In genomic region chr2:241659150-241659739, GRCh38 we compare ENCODE assay signal across 8 cellular contexts. TPM values are rescaled to one million over a fixed set of nuclear protein-coding genes. Genes with fewer than 3 reads are reported as not detected.
A peak's percentile ranks its signal among the peaks of the same experiment; 100 is the strongest.
DNase-seq lines count a peak whose midpoint lies in the region; ATAC-seq and TF ChIP-seq lines count a peak whose summit lies in the region.

No MANE protein-coding gene starts in this region.

- H3K27me3 ChIP-seq in SJCRH30 (no peaks in the 10 kb centered on the region), kidney epithelial cell (ENCODE audit: control insufficient read depth, insufficient read depth, low read length) (no peaks in the 10 kb centered on the region)

- no peak overlapping the region for H3K27ac Mint-ChIP-seq in MCF 10A (ENCODE audit: low read depth, unreplicated experiment)

- H3K27me3 Mint-ChIP-seq in MCF 10A (ENCODE audit: insufficient read depth, unreplicated experiment) = no peaks in the 10 kb centered on the region

- intact Hi-C loops in MCF 10A (cut with micrococcal nuclease) = no loop called here

- CTCF ChIA-PET in MCF 10A (lab: Yijun Ruan, JAX) = interaction anchor here (0.5 to 1.6 kb wide), 14 partner anchors 8 to 582 kb away, joined by 3 to 5 read pairs (median 3); no protein-coding TSS in a partner anchor

- peak; percentile 61 for DNase-seq in COLO668 (lab: John Stamatoyannopoulos, UW; ENCODE audit: unreplicated experiment)
- peak in 43 of 76 experiments; percentile 6 to 47 (median 22) for DNase-seq in HUDEP-2 (lab: John Stamatoyannopoulos, UW; ENCODE audit: unreplicated experiment in 76 of 76)
- peak; percentile 58 to 75 for DNase-seq in SJCRH30
- DNase-seq in MCF 10A (ENCODE audit: unreplicated experiment) = peak; percentile 40
- DNase-seq in kidney epithelial cell (ENCODE audit: low read depth) = peak; percentile 21
- peak; percentile 34 for DNase-seq in stimulated activated CD4-positive, alpha-beta T cell treated with anti-CD3 and anti-CD28 coated beads, Interleukin-4, amount 100 ng/mL, for 24 hours
- no peak for DNase-seq in central memory CD4-positive, alpha-beta T cell

- H3K4me3 Mint-ChIP-seq in MCF 10A (ENCODE audit: unreplicated experiment) = no peak overlapping the region

- no peak overlapping the region for H3K27ac ChIP-seq in SJCRH30

- no peaks in the 10 kb centered on the region for H3K9me3 ChIP-seq in SJCRH30 (replicated peaks)

- no peaks in the 10 kb centered on the region for H3K4me1 Mint-ChIP-seq in MCF 10A (ENCODE audit: insufficient read depth, unreplicated experiment)

- H3K9me3 Mint-ChIP-seq in MCF 10A (ENCODE audit: unreplicated experiment) = no peaks in the 10 kb centered on the region

- H3K4me1 ChIP-seq in SJCRH30 = no peaks in the 10 kb centered on the region

- no peak for ATAC-seq in HG03432 (IDR thresholded peaks at IDR 0.05; ENCODE audit: unreplicated experiment)

- BruUV-seq in MCF 10A (replicated peaks; lab: Mats Ljungman, UMichigan) = no TSS peak

- H3K36me3 ChIP-seq in SJCRH30 (peaks cover 31% of the 10 kb centered on the region), kidney epithelial cell (ENCODE audit: control insufficient read depth, insufficient read depth, low read length) (peaks cover 6% of the 10 kb centered on the region)

- POLR2A ChIA-PET in MCF 10A (lab: Yijun Ruan, JAX) = no interaction called here

- H3K36me3 Mint-ChIP-seq in MCF 10A (ENCODE audit: insufficient read depth, unreplicated experiment) = peaks cover 65% of the 10 kb centered on the region

- no peak overlapping the region for H3K4me3 ChIP-seq in SJCRH30
- H3K4me3 ChIP-seq in kidney epithelial cell (ENCODE audit: low read depth, low read length) = no peak overlapping the region

- TF ChIP-seq CTCF in MCF 10A (IDR thresholded peaks at IDR 0.05; ENCODE audit: unreplicated experiment) (peak; percentile 28), kidney epithelial cell (IDR thresholded peaks at IDR 0.05; ENCODE audit: insufficient read depth, low read length, poor library complexity, severe bottlenecking) (peak; percentile 63)

RNA-seq across cellular contexts. Expression of gene ATG4B, which starts 21.8 kb away (rescaled TPM):
- 73.5 and 78.0 TPM in 2 replicates for total RNA-seq in SJCRH30 (2014; rRNA removed; shearing (Covaris generic))
- total RNA-seq in MCF 10A (2022) = 70.9 and 72.8 TPM in 2 replicates
- 62.6 and 120 TPM in 2 replicates for total RNA-seq in kidney epithelial cell

RNA-seq across cellular contexts. Expression of gene THAP4, which starts 22.3 kb away (rescaled TPM):
- 48.9 and 51.9 TPM in 2 replicates for total RNA-seq in SJCRH30 (2014; rRNA removed; shearing (Covaris generic))
- total RNA-seq in MCF 10A (2022) (64.5 and 91.8 TPM in 2 replicates), kidney epithelial cell (43.3 and 51.7 TPM in 2 replicates)

RNA-seq across cellular contexts. Expression of gene DTYMK, which starts 27.4 kb away (rescaled TPM):
- total RNA-seq in SJCRH30 (2014; rRNA removed; shearing (Covaris generic)) = 113 and 121 TPM in 2 replicates
- total RNA-seq in MCF 10A (2022) (38.2 and 66.3 TPM in 2 replicates), kidney epithelial cell (32.9 and 35.6 TPM in 2 replicates)

RNA-seq across cellular contexts. Expression of gene ING5, which starts 42.6 kb away (rescaled TPM):
- total RNA-seq in SJCRH30 (2014; rRNA removed; shearing (Covaris generic)) = 48.8 and 53.2 TPM in 2 replicates
- total RNA-seq in MCF 10A (2022) (27.8 and 35.5 TPM in 2 replicates), kidney epithelial cell (12.6 and 25.6 TPM in 2 replicates)
